ENCODE assay signal across 22 cellular contexts in the genomic region with DNA sequence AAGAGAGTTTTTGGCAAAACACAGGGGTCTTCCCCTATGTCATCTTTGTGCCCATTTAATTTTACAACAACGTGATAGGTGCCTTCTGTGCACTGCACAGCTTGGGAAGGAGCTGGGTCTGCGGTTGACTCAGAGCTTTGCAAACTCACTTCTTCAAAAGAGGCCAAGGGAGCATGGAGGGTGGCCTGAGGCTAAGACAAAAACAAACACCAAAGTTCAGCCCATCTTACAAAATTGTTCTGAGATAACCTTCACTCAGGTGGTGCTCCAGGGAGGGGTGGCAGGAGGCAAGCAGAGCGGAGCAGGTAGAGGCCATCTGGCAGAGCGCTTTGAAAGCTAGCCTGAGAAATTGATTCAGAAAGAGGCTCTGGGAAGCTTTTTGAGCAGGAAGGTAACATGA. TPM values are rescaled to one million over a fixed set of nuclear protein-coding genes. Genes with fewer than 3 reads are reported as not detected.
A peak's percentile ranks its signal among the peaks of the same experiment; 100 is the strongest.
DNase-seq lines count a peak whose midpoint lies in the region; ATAC-seq and TF ChIP-seq lines count a peak whose summit lies in the region.
"Had no signal": no experiment of that assay in that cellular context is flagged by ENCODE, and none has a peak within 500 bp of the region (broad histone marks: within the 10 kb centered on the region; RNA-seq: fewer than 3 reads in every experiment).

No MANE protein-coding gene starts in this region.

- peaks cover 27% of the 10 kb centered on the region for H3K4me1 Mint-ChIP-seq in Caco-2 (ENCODE audit: low read depth, unreplicated experiment)
- H3K4me1 Mint-ChIP-seq: CD14-positive monocyte; CD8-positive, alpha-beta memory T cell; GM23338; H9 had no signal

- BruUV-seq in Caco-2 (replicated peaks; lab: Mats Ljungman, UMichigan) (no TSS peak), PC-9 (replicated peaks; lab: Mats Ljungman, UMichigan) (no TSS peak)

- CTCF ChIA-PET in Caco-2 (lab: Charles Lee) = interaction anchor here (0.5 to 1.6 kb wide), 4 partner anchors 9 to 49 kb away, joined by 3 to 11 read pairs (median 4); partner anchors contain the start of genes SEPTIN10 and SOWAHC
- CTCF ChIA-PET in PC-9 (lab: Charles Lee) = no interaction called here

- H3K36me3 Mint-ChIP-seq in Caco-2 (ENCODE audit: insufficient read depth, unreplicated experiment) = no peaks in the 10 kb centered on the region
- H3K36me3 Mint-ChIP-seq: CD14-positive monocyte; CD8-positive, alpha-beta memory T cell had no signal

- 26% methylated on average over 4 of the region's 4 CpGs for WGBS in right lobe of liver (ENCODE audit: insufficient coverage, low coverage, low lambda C conversion rate, missing lambda C conversion rate)

- no peak overlapping the region for H3K4me3 ChIP-seq in Caco-2 (ENCODE audit: low read depth, low read length)
- H3K4me3 ChIP-seq in PC-9 = no peak overlapping the region
- peak overlapping the region in 2 of 3 donors; percentile 9 to 25 for H3K4me3 ChIP-seq in right lobe of liver
- H3K4me3 ChIP-seq: A549; BLaER1 treated with 17β-estradiol and CSF1 and Interleukin-3, amounts not matched to agents 10 nM and 100 nM; GM23338 had no signal

- H3K27me3 ChIP-seq in Caco-2 (replicated peaks; ENCODE audit: control insufficient read depth, insufficient read depth, low read length) = no peaks in the 10 kb centered on the region
- no peaks in the 10 kb centered on the region for H3K27me3 ChIP-seq in PC-9 (ENCODE audit: insufficient read depth, low read depth)
- H3K27me3 ChIP-seq in right lobe of liver = no peaks in the 10 kb centered on the region
- H3K27me3 ChIP-seq: BE2C; BLaER1 treated with 17β-estradiol and CSF1 and Interleukin-3, amounts not matched to agents 10 nM and 100 nM had no signal

- H3K36me3 ChIP-seq in Caco-2 (ENCODE audit: control insufficient read depth, insufficient read depth, low read length) (no peaks in the 10 kb centered on the region), PC-9 (ENCODE audit: low read depth) (no peaks in the 10 kb centered on the region), right lobe of liver (no peaks in the 10 kb centered on the region)
- H3K36me3 ChIP-seq: BE2C; BLaER1 treated with 17β-estradiol and CSF1 and Interleukin-3, amounts not matched to agents 10 nM and 100 nM had no signal

- POLR2A ChIA-PET in Caco-2 (lab: Charles Lee) (interaction anchor here (0.9 to 3.0 kb wide), 2 partner anchors 10 to 22 kb away, joined by 6 to 29 read pairs; partner anchors contain the start of genes SEPTIN10 and SOWAHC), PC-9 (lab: Charles Lee; ENCODE audit: unreplicated experiment) (no interaction called here)

- H3K9me2 ChIP-seq in PC-9 (ENCODE audit: insufficient read depth) = no peaks in the 10 kb centered on the region

- H3F3A ChIP-seq in PC-9 (ENCODE audit: insufficient read depth, low read depth) = peaks cover 18% of the 10 kb centered on the region; the same call in 1 of the 2 replicates

- no peak for TF ChIP-seq CTCF in Caco-2 (IDR thresholded peaks at IDR 0.05; ENCODE audit: insufficient read depth in 1 of 2, low read depth in 1 of 2, low read length in 1 of 2, severe bottlenecking in 1 of 2, unreplicated experiment in 1 of 2)
- no peak for TF ChIP-seq CTCF in PC-9 (conservative IDR thresholded peaks at IDR 0.05)
- TF ChIP-seq CTCF in right lobe of liver (IDR thresholded peaks at IDR 0.05) = no peak

- peak overlapping the region; percentile 50 for H3K4me3 Mint-ChIP-seq in Caco-2 (ENCODE audit: unreplicated experiment)
- H3K4me3 Mint-ChIP-seq: CD4-positive, alpha-beta T cell; CD8-positive, alpha-beta memory T cell; GM23338; H9 had no signal

- H3K4me1 ChIP-seq in Caco-2 = peaks cover 34% of the 10 kb centered on the region
- peaks cover 29% of the 10 kb centered on the region for H3K4me1 ChIP-seq in PC-9 (replicated peaks; ENCODE audit: insufficient read depth)
- peaks cover 0 to 30% (median 11%) of the 10 kb centered on the region in 4 donors for H3K4me1 ChIP-seq in right lobe of liver
- H3K4me1 ChIP-seq: A549; BE2C; BLaER1 treated with 17β-estradiol and CSF1 and Interleukin-3, amounts not matched to agents 10 nM and 100 nM had no signal

- peak; percentile 84 for ATAC-seq in left lobe of liver
- peak; percentile 72 to 87 (median 84) for ATAC-seq in right lobe of liver
- ATAC-seq in HG03139 (IDR thresholded peaks at IDR 0.05; ENCODE audit: unreplicated experiment) = no peak
- no peak for ATAC-seq in GM19351 (IDR thresholded peaks at IDR 0.05; ENCODE audit: unreplicated experiment)
- ATAC-seq: GM23338, HCT116 had no signal

- H2AFZ ChIP-seq in PC-9 = no peak overlapping the region
- H2AFZ ChIP-seq: GM23338 had no signal

- H3K9me3 ChIP-seq in Caco-2 (no peaks in the 10 kb centered on the region), PC-9 (ENCODE audit: insufficient read depth, low read depth) (no peaks in the 10 kb centered on the region; the same call in 1 of the 2 replicates), right lobe of liver (no peaks in the 10 kb centered on the region)
- H3K9me3 ChIP-seq: A549; BE2C; BLaER1 treated with 17β-estradiol and CSF1 and Interleukin-3, amounts not matched to agents 10 nM and 100 nM had no signal

- H3K9me3 Mint-ChIP-seq in Caco-2 (ENCODE audit: unreplicated experiment) = no peaks in the 10 kb centered on the region
- H3K9me3 Mint-ChIP-seq: CD14-positive monocyte; CD4-positive, alpha-beta T cell; GM23338; H9 had no signal

- peaks cover 6% of the 10 kb centered on the region; the same call in 1 of the 2 replicates for H3K79me2 ChIP-seq in PC-9 (ENCODE audit: low read depth)

- DNase-seq in Caco-2 = peak; percentile 79 to 82
- DNase-seq in PC-9 = peak in 1 of 2 experiments; percentile 50
- peak; percentile 83 for DNase-seq in left lobe of liver (ENCODE audit: low spot score)
- DNase-seq in right lobe of liver = peak in 2 of 3 donors; percentile 81 to 84
- no peak for DNase-seq in midbrain (lab: John Stamatoyannopoulos, UW)
- DNase-seq: 8988T; ACHN; AML-193; BE2C; Calu3; CD4-positive, alpha-beta T cell; CD8-positive, alpha-beta memory T cell; DMS53; DMS79 treated with DMSO at 0.1 percent for 48 hours; H9 had no signal

- no peaks in the 10 kb centered on the region for H4K20me1 ChIP-seq in PC-9 (ENCODE audit: insufficient read depth)
- H4K20me1 ChIP-seq: BLaER1 treated with 17β-estradiol and CSF1 and Interleukin-3, amounts not matched to agents 10 nM and 100 nM had no signal

- peak overlapping the region; percentile 73 for H3K27ac Mint-ChIP-seq in Caco-2 (ENCODE audit: unreplicated experiment)
- H3K27ac Mint-ChIP-seq: CD4-positive, alpha-beta T cell; CD8-positive, alpha-beta memory T cell; GM23338; H9 had no signal

- H3K27me3 Mint-ChIP-seq in Caco-2 (ENCODE audit: insufficient read depth, unreplicated experiment) = no peaks in the 10 kb centered on the region

- no peak for TF ChIP-seq POLR2A in right lobe of liver (IDR thresholded peaks at IDR 0.05)

- no peak overlapping the region for H3K27ac ChIP-seq in PC-9
- peak overlapping the region; percentile 66 to 84 (median 75) for H3K27ac ChIP-seq in right lobe of liver
- H3K27ac ChIP-seq: A549; BLaER1 treated with 17β-estradiol and CSF1 and Interleukin-3, amounts not matched to agents 10 nM and 100 nM had no signal

- H3K4me2 ChIP-seq in PC-9 = peak overlapping the region; percentile 41
- H3K4me2 ChIP-seq: A549; BLaER1 treated with 17β-estradiol and CSF1 and Interleukin-3, amounts not matched to agents 10 nM and 100 nM; GM23338 had no signal

- intact Hi-C loops in Caco-2 (cut with micrococcal nuclease; ENCODE audit: unreplicated experiment) (loop anchor here (1.0 kb wide), 3 partner anchors 8 to 20 kb away; partner anchors contain the start of gene SOWAHC), PC-9 (cut with micrococcal nuclease; ENCODE audit: unreplicated experiment) (no loop called here), right lobe of liver (cut with DNase I) (no loop called here)

RNA-seq across cellular contexts. Expression of gene SOWAHC, which starts 9.8 kb away (rescaled TPM):
- total RNA-seq in Caco-2 (2022) = 20.3 and 21.4 TPM in 2 replicates
- total RNA-seq in PC-9 (2021) = 12.8 and 14.3 TPM in 2 replicates
- 21.3 TPM for total RNA-seq in left lobe of liver
- 10 to 100 TPM; 13.0 to 55.1 (median 34.4) TPM for total RNA-seq in right lobe of liver

RNA-seq across cellular contexts. Expression of gene SEPTIN10, which starts 10.2 kb away (rescaled TPM):
- total RNA-seq in Caco-2 (2022) = 77.3 and 83.7 TPM in 2 replicates
- total RNA-seq in PC-9 (2021) = 112 and 119 TPM in 2 replicates
- total RNA-seq in left lobe of liver = 36.3 TPM
- 10 to 100 TPM; 34.6 to 52.8 (median 40.8) TPM for total RNA-seq in right lobe of liver

Comparison
In these comparisons a context has a peak if more than half of its experiments do, and no peak if none do; other contexts are left out.
1. H3K4me3 ChIP-seq: peak in right lobe of liver (2 of 3); none in Caco-2 (single experiment) and PC-9 (single experiment).
2. ATAC-seq: peak in left lobe of liver (single experiment) and right lobe of liver (4 of 4); none in HG03139 (single experiment) and GM19351 (single experiment).